Comparison of ENCODE assay signal across 9 cellular contexts in genomic region chr3:58010562-58010961, GRCh38. TPM values are rescaled to one million over a fixed set of nuclear protein-coding genes. Genes with fewer than 3 reads are reported as not detected.
A peak's percentile ranks its signal among the peaks of the same experiment; 100 is the strongest.
DNase-seq lines count a peak whose midpoint lies in the region; ATAC-seq and TF ChIP-seq lines count a peak whose summit lies in the region.
"Had no signal": no experiment of that assay in that cellular context is flagged by ENCODE, and none has a peak within 500 bp of the region (broad histone marks: within the 10 kb centered on the region; RNA-seq: fewer than 3 reads in every experiment).

No MANE protein-coding gene starts in this region.

- H3K27me3 ChIP-seq in right atrium auricular region (no peaks in the 10 kb centered on the region), vagina (no peaks in the 10 kb centered on the region)

- peak overlapping the region; percentile 88 for H3K4me3 Mint-ChIP-seq in chondrocyte (ENCODE audit: unreplicated experiment)
- peak overlapping the region; percentile 92 for H3K4me3 Mint-ChIP-seq in mesothelial cell of epicardium

- no peaks in the 10 kb centered on the region for H3K36me3 ChIP-seq in right atrium auricular region
- no peaks in the 10 kb centered on the region for H3K36me3 ChIP-seq in vagina

- H3K27ac Mint-ChIP-seq in chondrocyte (ENCODE audit: unreplicated experiment) (no peak overlapping the region), mesothelial cell of epicardium (peak overlapping the region; percentile 71)

- H3K9me3 ChIP-seq in right atrium auricular region = no peaks in the 10 kb centered on the region
- no peaks in the 10 kb centered on the region for H3K9me3 ChIP-seq in vagina

- DNase-seq in right atrium auricular region (ENCODE audit: low spot score) (no peak), Right ventricle myocardium inferior (ENCODE audit: missing footprints) (no peak), chondrocyte (ENCODE audit: low spot score) (no peak), mesothelial cell of epicardium (ENCODE audit: low spot score in 2 of 2, unreplicated experiment in 2 of 2) (no peak), vagina (ENCODE audit: extremely low spot score in 2 of 2) (no peak), NK-92 (lab: John Stamatoyannopoulos, UW; ENCODE audit: unreplicated experiment) (no peak)
- DNase-seq: Karpas-422 had no signal

- H3K4me3 ChIP-seq in right atrium auricular region (peak overlapping the region; percentile 73 to 89), vagina (peak overlapping the region; percentile 70 to 78)

- no peaks in the 10 kb centered on the region for H3K36me3 Mint-ChIP-seq in chondrocyte (ENCODE audit: low read depth)
- H3K36me3 Mint-ChIP-seq in mesothelial cell of epicardium = no peaks in the 10 kb centered on the region

- no peak for ATAC-seq in Right ventricle myocardium inferior
- ATAC-seq in GM21423 (IDR thresholded peaks at IDR 0.05; ENCODE audit: unreplicated experiment) = no peak
- ATAC-seq in HG02840 (IDR thresholded peaks at IDR 0.05; ENCODE audit: low FRiP score, unreplicated experiment) = no peak

- H3K9me3 Mint-ChIP-seq in chondrocyte (ENCODE audit: low read depth) (no peaks in the 10 kb centered on the region), mesothelial cell of epicardium (no peaks in the 10 kb centered on the region)

- no peak for TF ChIP-seq CTCF in right atrium auricular region (IDR thresholded peaks at IDR 0.05)
- no peak for TF ChIP-seq CTCF in chondrocyte (IDR thresholded peaks at IDR 0.05)
- TF ChIP-seq CTCF in mesothelial cell of epicardium (IDR thresholded peaks at IDR 0.05; ENCODE audit: unreplicated experiment) = no peak
- no peak for TF ChIP-seq CTCF in vagina (IDR thresholded peaks at IDR 0.05)

- peaks cover 64% of the 10 kb centered on the region for H3K4me1 Mint-ChIP-seq in chondrocyte (ENCODE audit: low read depth)
- peaks cover 55% of the 10 kb centered on the region for H3K4me1 Mint-ChIP-seq in mesothelial cell of epicardium

- H3K4me1 ChIP-seq in right atrium auricular region = peaks cover 0 to 44% of the 10 kb centered on the region in 2 donors
- H3K4me1 ChIP-seq in vagina = peaks cover 61% of the 10 kb centered on the region

- no peak for TF ChIP-seq POLR2A in vagina (IDR thresholded peaks at IDR 0.05)

- peak overlapping the region; percentile 19 to 40 for H3K27ac ChIP-seq in right atrium auricular region
- peak overlapping the region; percentile 74 for H3K27ac ChIP-seq in vagina

- intact Hi-C loops in Right ventricle myocardium inferior (cut with DNase I) (loop anchor here (5.0 kb wide), 2 partner anchors 37 to 87 kb away; no protein-coding TSS in a partner anchor), vagina (cut with DNase I) (no loop called here)

- H3K27me3 Mint-ChIP-seq in chondrocyte (ENCODE audit: low read depth) (no peaks in the 10 kb centered on the region), mesothelial cell of epicardium (ENCODE audit: low read depth) (no peaks in the 10 kb centered on the region)

RNA-seq across cellular contexts. Expression of gene FLNB, which starts 2.3 kb away (rescaled TPM):
- total RNA-seq in right atrium auricular region (10 to 100 TPM; 37.6 to 59.6 TPM), Right ventricle myocardium inferior (32.1 TPM), chondrocyte (56.5 to 75.3 TPM (median 70.2 TPM) in 3 replicates), mesothelial cell of epicardium (173 to 190 TPM (median 177 TPM) in 3 replicates), vagina (147 TPM)
